In the genomic region with DNA sequence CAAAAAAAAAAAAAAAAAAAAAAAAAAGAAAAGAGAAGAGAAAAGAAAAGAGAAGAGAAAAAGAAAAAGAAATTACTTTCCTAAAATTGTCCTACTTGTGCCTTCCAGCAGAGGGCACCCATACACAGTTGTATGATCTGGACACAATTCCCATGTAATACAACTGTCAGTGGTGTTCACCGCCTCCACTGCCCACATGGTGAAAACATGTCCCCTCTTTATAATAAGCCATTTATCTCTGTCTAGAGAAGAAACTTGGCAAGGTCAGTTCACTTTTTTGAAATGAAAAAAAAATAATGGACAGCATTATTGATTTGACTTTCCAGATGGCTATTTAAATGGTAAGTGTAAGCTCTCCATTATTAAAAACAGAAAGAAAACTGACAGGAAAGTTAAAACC, we compare ENCODE assay signal across 8 cellular contexts.
A peak's percentile ranks its signal among the peaks of the same experiment; 100 is the strongest.
DNase-seq lines count a peak whose midpoint lies in the region; ATAC-seq and TF ChIP-seq lines count a peak whose summit lies in the region.

No MANE protein-coding gene starts in this region.

- TF ChIP-seq CTCF in brain (conservative IDR thresholded peaks at IDR 0.05) = peak; percentile 73 to 81
- peak; percentile 83 for TF ChIP-seq CTCF in type B pancreatic cell (conservative IDR thresholded peaks at IDR 0.05)

- peaks cover 0 to 2% (median 0%) of the 10 kb centered on the region in 5 experiments for H3K9me3 Mint-ChIP-seq in brain
- H3K9me3 Mint-ChIP-seq in type B pancreatic cell = no peaks in the 10 kb centered on the region
- H3K9me3 Mint-ChIP-seq in activated T-helper 17 cell treated with anti-CD3 and anti-CD28 coated beads, Interleukin-2, amount 50 U/mL, for 72 hours = no peaks in the 10 kb centered on the region

- H3K27me3 Mint-ChIP-seq in brain (no peaks in the 10 kb centered on the region), type B pancreatic cell (no peaks in the 10 kb centered on the region)
- H3K27me3 Mint-ChIP-seq in activated T-helper 17 cell treated with anti-CD3 and anti-CD28 coated beads, Interleukin-2, amount 50 U/mL, for 72 hours = no peaks in the 10 kb centered on the region

- H3K36me3 Mint-ChIP-seq in brain = no peaks in the 10 kb centered on the region
- H3K36me3 Mint-ChIP-seq in type B pancreatic cell = no peaks in the 10 kb centered on the region
- no peaks in the 10 kb centered on the region for H3K36me3 Mint-ChIP-seq in activated T-helper 17 cell treated with anti-CD3 and anti-CD28 coated beads, Interleukin-2, amount 50 U/mL, for 72 hours (ENCODE audit: low read depth)

- H3K27ac Mint-ChIP-seq in brain (no peak overlapping the region), type B pancreatic cell (no peak overlapping the region)
- no peak overlapping the region for H3K27ac Mint-ChIP-seq in activated T-helper 17 cell treated with anti-CD3 and anti-CD28 coated beads, Interleukin-2, amount 50 U/mL, for 72 hours

- DNase-seq in D341Med (ENCODE audit: low spot score) (peak; percentile 70), NCI-H446 treated with DMSO at 0.1 percent for 48 hours (lab: John Stamatoyannopoulos, UW) (peak; percentile 55), iris pigment epithelial cell (ENCODE audit: low read depth) (peak; percentile 69), type B pancreatic cell (ENCODE audit: extremely low spot score, unreplicated experiment) (no peak)

- peak; percentile 64 for ATAC-seq in GM18861 (IDR thresholded peaks at IDR 0.05; ENCODE audit: unreplicated experiment)
- peak; percentile 77 for ATAC-seq in HG03025 (IDR thresholded peaks at IDR 0.05; ENCODE audit: low FRiP score, unreplicated experiment)
- no peak for ATAC-seq in activated T-helper 17 cell treated with anti-CD3 and anti-CD28 coated beads, Interleukin-2, amount 50 U/mL, for 72 hours (replicated peaks)

- no peak overlapping the region for H3K4me3 Mint-ChIP-seq in brain
- no peak overlapping the region for H3K4me3 Mint-ChIP-seq in type B pancreatic cell
- H3K4me3 Mint-ChIP-seq in activated T-helper 17 cell treated with anti-CD3 and anti-CD28 coated beads, Interleukin-2, amount 50 U/mL, for 72 hours = no peak overlapping the region

- H3K4me1 Mint-ChIP-seq in brain (peaks cover 13% of the 10 kb centered on the region), type B pancreatic cell (ENCODE audit: unreplicated experiment) (peaks cover 13% of the 10 kb centered on the region)
- no peaks in the 10 kb centered on the region for H3K4me1 Mint-ChIP-seq in activated T-helper 17 cell treated with anti-CD3 and anti-CD28 coated beads, Interleukin-2, amount 50 U/mL, for 72 hours
